In the genomic region with DNA sequence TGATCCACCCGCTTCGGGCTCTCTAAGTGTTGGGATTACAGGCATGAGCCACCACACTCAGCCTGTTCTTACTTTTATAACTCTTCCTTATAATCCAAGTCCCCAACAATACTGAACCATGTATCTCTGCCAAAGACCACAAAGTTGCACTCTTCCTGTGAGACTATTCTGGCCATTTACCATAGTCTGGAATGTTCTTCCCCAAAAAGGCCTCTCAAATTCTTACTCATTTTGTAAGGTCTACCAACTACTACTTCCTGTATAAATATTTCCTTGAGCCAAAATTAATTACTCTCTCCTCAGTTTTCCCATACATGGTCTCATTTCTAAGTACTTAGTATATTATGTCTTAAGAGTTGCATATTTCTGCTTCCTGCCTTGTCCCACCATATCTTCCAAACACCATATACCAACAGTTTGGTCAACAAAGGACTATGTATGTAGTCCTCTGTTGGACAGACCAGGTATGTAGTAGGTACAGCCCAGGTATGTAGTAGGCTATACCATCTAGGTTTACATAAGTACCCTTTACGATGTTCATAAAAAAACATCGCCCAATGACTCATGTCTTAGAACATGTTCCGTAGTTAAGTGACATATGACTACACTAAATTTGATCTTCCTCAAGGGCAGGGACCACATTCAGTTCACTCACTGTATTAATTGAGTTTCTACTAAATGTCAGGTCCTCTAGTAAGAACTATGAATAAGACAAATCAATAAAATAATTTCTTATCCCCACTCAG, we compare ENCODE assay signal across 17 cellular contexts. TPM values are rescaled to one million over a fixed set of nuclear protein-coding genes. Genes with fewer than 3 reads are reported as not detected.
DNase-seq lines count a peak whose midpoint lies in the region; ATAC-seq and TF ChIP-seq lines count a peak whose summit lies in the region.
"Had no signal": no experiment of that assay in that cellular context is flagged by ENCODE, and none has a peak within 500 bp of the region (broad histone marks: within the 10 kb centered on the region; RNA-seq: fewer than 3 reads in every experiment).

No MANE protein-coding gene starts in this region.

- no peak overlapping the region for H2BK120ac ChIP-seq in IMR-90 (ENCODE audit: low read depth, low read length)

- H2BK5ac ChIP-seq in IMR-90 (ENCODE audit: low read depth, low read length, poor library complexity, severe bottlenecking), result peak overlapping the region; percentile 7

- H3K9me1 ChIP-seq in IMR-90 (ENCODE audit: insufficient read depth, low read length), result 0 out of 2 replicates have a peak, but pooled peaks cover 8% of the 10 kb centered on the region

- no peak overlapping the region for H3K18ac ChIP-seq in IMR-90 (ENCODE audit: low read depth, low read length)

- no peak overlapping the region for H2BK20ac ChIP-seq in IMR-90 (ENCODE audit: low read depth, low read length)

- peaks cover 34% of the 10 kb centered on the region for H3K36me3 Mint-ChIP-seq in T-helper 1 cell treated with Interleukin-12 subunit alpha and Interleukin-12 subunit beta and Interleukin-4 antibody, amounts not matched to agents 30 μg/mL and 1 μg/mL, for 36 hours (ENCODE audit: low read depth)
- H3K36me3 Mint-ChIP-seq in osteocyte (ENCODE audit: unreplicated experiment), result peaks cover 29% of the 10 kb centered on the region

- H3K14ac ChIP-seq in IMR-90 (replicated peaks; ENCODE audit: low read depth, low read length), result 0 out of 2 replicates have a peak overlapping the region, but pooled peaks have one; percentile 4

- H4K5ac ChIP-seq in IMR-90 (ENCODE audit: low read depth, low read length), result peak overlapping the region; percentile 44; the same call in 1 of the 2 replicates

- no peak overlapping the region for H3K9ac ChIP-seq in IMR-90 (ENCODE audit: low read depth, low read length)

- CTCF ChIA-PET in IMR-90 (lab: Yijun Ruan, JAX), result no interaction called here

- in situ Hi-C loops in IMR-90 (cut with MboI; ENCODE audit: low sequenced_read_pairs), result no loop called here

- no peak overlapping the region for H2BK15ac ChIP-seq in IMR-90 (ENCODE audit: low read depth, low read length)

- H4K8ac ChIP-seq in IMR-90 (ENCODE audit: low read depth in 2 of 2, low read length in 2 of 2), result no peak overlapping the region

- no peak overlapping the region for H3K4ac ChIP-seq in IMR-90 (ENCODE audit: low read depth, low read length)

- no peak overlapping the region; the same call in 1 of the 2 replicates for H3K23ac ChIP-seq in IMR-90 (ENCODE audit: low read depth, low read length)

- BruUV-seq in IMR-90 (replicated peaks; lab: Mats Ljungman, UMichigan), result no TSS peak

- H3K4me1 ChIP-seq in IMR-90 (ENCODE audit: control insufficient read depth, insufficient read depth, low read length), result no peaks in the 10 kb centered on the region; the same call in 1 of the 2 replicates
- H3K4me1 ChIP-seq in sigmoid colon, result peaks cover 0 to 41% (median 23%) of the 10 kb centered on the region in 4 donors

- dilution Hi-C loops in IMR-90 (cut with HindIII; ENCODE audit: low sequenced_read_pairs, unreplicated experiment), result no loop called here

- H3K27me3 ChIP-seq in IMR-90 (ENCODE audit: control insufficient read depth, insufficient read depth, low read length) (no peaks in the 10 kb centered on the region), sigmoid colon (no peaks in the 10 kb centered on the region)
- H3K27me3 ChIP-seq: SJSA1 had no signal

- no peak for ATAC-seq in IMR-90 (ENCODE audit: low read depth)
- no peak for ATAC-seq in HG02870 (IDR thresholded peaks at IDR 0.05; ENCODE audit: unreplicated experiment)
- ATAC-seq: GM12878 had no signal

- no peak for TF ChIP-seq EP300 in sigmoid colon (IDR thresholded peaks at IDR 0.05)

- peaks cover 8% of the 10 kb centered on the region for H3K36me3 ChIP-seq in IMR-90 (ENCODE audit: control insufficient read depth, insufficient read depth, low read length)
- H3K36me3 ChIP-seq in sigmoid colon, result no peaks in the 10 kb centered on the region

- peaks cover 40% of the 10 kb centered on the region for H3K4me1 Mint-ChIP-seq in T-helper 1 cell treated with Interleukin-12 subunit alpha and Interleukin-12 subunit beta and Interleukin-4 antibody, amounts not matched to agents 30 μg/mL and 1 μg/mL, for 36 hours (ENCODE audit: low read depth)
- peaks cover 21% of the 10 kb centered on the region for H3K4me1 Mint-ChIP-seq in osteocyte (ENCODE audit: unreplicated experiment)

- H3K9me3 ChIP-seq in IMR-90 (ENCODE audit: control insufficient read depth, insufficient read depth, low read length) (no peaks in the 10 kb centered on the region), sigmoid colon (no peaks in the 10 kb centered on the region)
- H3K9me3 ChIP-seq: SJSA1 had no signal

- no peak overlapping the region for H2AK9ac ChIP-seq in IMR-90 (replicated peaks; ENCODE audit: low read depth, low read length, poor library complexity)

- WGBS in IMR-90 (ENCODE audit: extremely low coverage in 2 of 2, insufficient read length in 1 of 2), 2 experiments, result no CpG with 5 or more reads among the region's 5 CpGs
- 57 to 87% methylated on average over 5 of the region's 5 CpGs for WGBS in sigmoid colon, 2 donors

- H3K4me3 Mint-ChIP-seq in T-helper 1 cell treated with Interleukin-12 subunit alpha and Interleukin-12 subunit beta and Interleukin-4 antibody, amounts not matched to agents 30 μg/mL and 1 μg/mL, for 36 hours, result no peak overlapping the region
- no peak overlapping the region for H3K4me3 Mint-ChIP-seq in osteocyte (ENCODE audit: unreplicated experiment)

- TF ChIP-seq POLR2A in IMR-90 (IDR thresholded peaks at IDR 0.05; ENCODE audit: low read depth, low read length) (no peak), sigmoid colon (IDR thresholded peaks at IDR 0.05) (no peak)

- peaks cover 33 to 76% of the 10 kb centered on the region in 2 experiments for H3K79me1 ChIP-seq in IMR-90 (ENCODE audit: low read depth in 1 of 2, low read length in 2 of 2)

- intact Hi-C loops in IMR-90 (cut with micrococcal nuclease) (no loop called here), sigmoid colon (cut with DNase I) (no loop called here)

- H4K91ac ChIP-seq in IMR-90 (ENCODE audit: insufficient read depth, low read depth, low read length), result no peak overlapping the region

- no peak overlapping the region for H3K4me2 ChIP-seq in IMR-90 (ENCODE audit: low read depth, low read length)

- peak overlapping the region; percentile 32 for H3K27ac Mint-ChIP-seq in T-helper 1 cell treated with Interleukin-12 subunit alpha and Interleukin-12 subunit beta and Interleukin-4 antibody, amounts not matched to agents 30 μg/mL and 1 μg/mL, for 36 hours
- H3K27ac Mint-ChIP-seq in osteocyte (ENCODE audit: unreplicated experiment), result peak overlapping the region; percentile 47

- no peak overlapping the region for H3K56ac ChIP-seq in IMR-90 (ENCODE audit: extremely low read depth, insufficient read depth, low read length)

- TF ChIP-seq CTCF in IMR-90 (conservative IDR thresholded peaks at IDR 0.05; ENCODE audit: low read depth, low read length), result no peak
- TF ChIP-seq CTCF in cardiac fibroblast (IDR thresholded peaks at IDR 0.05; ENCODE audit: low read depth, low read length), result no peak
- no peak for TF ChIP-seq CTCF in osteocyte (IDR thresholded peaks at IDR 0.05)
- no peak for TF ChIP-seq CTCF in sigmoid colon (IDR thresholded peaks at IDR 0.05)

- H3K27ac ChIP-seq in IMR-90 (ENCODE audit: insufficient read depth, low read length) (no peak overlapping the region), sigmoid colon (no peak overlapping the region)
- H3K27ac ChIP-seq: 22Rv1, SJSA1 had no signal

- POLR2A ChIA-PET in IMR-90 (lab: Charles Lee; ENCODE audit: unreplicated experiment), result no interaction called here

- no peaks in the 10 kb centered on the region for H3K27me3 Mint-ChIP-seq in T-helper 1 cell treated with Interleukin-12 subunit alpha and Interleukin-12 subunit beta and Interleukin-4 antibody, amounts not matched to agents 30 μg/mL and 1 μg/mL, for 36 hours (ENCODE audit: low read depth)
- no peaks in the 10 kb centered on the region for H3K27me3 Mint-ChIP-seq in osteocyte (ENCODE audit: unreplicated experiment)

- no peak overlapping the region for H2AK5ac ChIP-seq in IMR-90 (ENCODE audit: low read depth, low read length)

- DNase-seq in T-helper 1 cell, result no peak
- no peak for DNase-seq in IMR-90
- peak; percentile 31 to 57 for DNase-seq in cardiac fibroblast (ENCODE audit: low read depth in 2 of 2)
- no peak for DNase-seq in osteocyte (ENCODE audit: extremely low spot score, unreplicated experiment)
- no peak for DNase-seq in sigmoid colon
- DNase-seq in 8988T, result no peak
- DNase-seq: islet precursor cell; Kasumi-1; NCI-H187; NCI-H510A; posterior cingulate gyrus; stimulated activated naive CD4-positive, alpha-beta T cell treated with Interleukin-2 at 50 U/mL for 16 hours had no signal

- H3K9me3 Mint-ChIP-seq in T-helper 1 cell treated with Interleukin-12 subunit alpha and Interleukin-12 subunit beta and Interleukin-4 antibody, amounts not matched to agents 30 μg/mL and 1 μg/mL, for 36 hours, result no peaks in the 10 kb centered on the region
- peaks cover 5% of the 10 kb centered on the region for H3K9me3 Mint-ChIP-seq in osteocyte (ENCODE audit: unreplicated experiment)

- H2AFZ ChIP-seq in IMR-90 (replicated peaks; ENCODE audit: low read length, poor library complexity), result no peak overlapping the region

- TF ChIP-seq RAD21 in IMR-90 (IDR thresholded peaks at IDR 0.05; ENCODE audit: low read length), result no peak

- peaks cover 21% of the 10 kb centered on the region for H4K20me1 ChIP-seq in IMR-90 (ENCODE audit: insufficient read depth, low read length)

- H3K4me3 ChIP-seq in IMR-90 (ENCODE audit: insufficient read depth, low read depth, low read length) (no peak overlapping the region), cardiac fibroblast (replicated peaks in 1 of 2; ENCODE audit: low read depth in 2 of 2, low read length in 2 of 2) (no peak overlapping the region), sigmoid colon (no peak overlapping the region)
- H3K4me3 ChIP-seq: GM12878, SJSA1 had no signal

TF ChIP-seq in IMR-90, 13 proteins besides CTCF, POLR2A, EP300 and RAD21 (continues in another document):
- TF ChIP-seq SMC3 (IDR thresholded peaks at IDR 0.05; ENCODE audit: low read depth, low read length) (no peak), FOS (IDR thresholded peaks at IDR 0.05; ENCODE audit: low read depth, low read length) (no peak), CEBPB (IDR thresholded peaks at IDR 0.05; ENCODE audit: low read depth, low read length) (no peak), MXI1 (IDR thresholded peaks at IDR 0.05; ENCODE audit: borderline replicate concordance, low read depth, low read length) (no peak)

RNA-seq across cellular contexts. Expression of a gene that starts 22.0 kb away (rescaled TPM):
- total RNA-seq in IMR-90 (2012; rRNA removed) (17.7 and 23.3 TPM in 2 replicates), osteocyte (53.6 and 55.4 TPM in 2 replicates), sigmoid colon (10 to 100 TPM; 49.6 to 84.3 (median 55.3) TPM)
- polyA plus RNA-seq in IMR-90 (2012; rRNA removed) (22.1 and 27.8 TPM in 2 replicates), sigmoid colon (10 to 100 TPM; 19.4 to 26.6 (median 22.2) TPM)
- 4.6 and 5.4 TPM in 2 replicates for polyA plus RNA-seq in IMR-90 (2012; cell fraction: cytosol; rRNA removed)
- 3.0 and 31.7 TPM in 2 replicates for polyA plus RNA-seq in IMR-90 (2012; cell fraction: nucleus; rRNA removed; ENCODE audit: low replicate concordance)

Comparison
In these comparisons a context has a peak if more than half of its experiments do, and no peak if none do; other contexts are left out.
1. DNase-seq: peak in cardiac fibroblast (2 of 2); none in T-helper 1 cell (0 of 5), IMR-90 (single experiment), osteocyte (single experiment), sigmoid colon (single experiment) and 8988T (single experiment).